Comparison of ENCODE assay signal across 9 cellular contexts in the genomic region with DNA sequence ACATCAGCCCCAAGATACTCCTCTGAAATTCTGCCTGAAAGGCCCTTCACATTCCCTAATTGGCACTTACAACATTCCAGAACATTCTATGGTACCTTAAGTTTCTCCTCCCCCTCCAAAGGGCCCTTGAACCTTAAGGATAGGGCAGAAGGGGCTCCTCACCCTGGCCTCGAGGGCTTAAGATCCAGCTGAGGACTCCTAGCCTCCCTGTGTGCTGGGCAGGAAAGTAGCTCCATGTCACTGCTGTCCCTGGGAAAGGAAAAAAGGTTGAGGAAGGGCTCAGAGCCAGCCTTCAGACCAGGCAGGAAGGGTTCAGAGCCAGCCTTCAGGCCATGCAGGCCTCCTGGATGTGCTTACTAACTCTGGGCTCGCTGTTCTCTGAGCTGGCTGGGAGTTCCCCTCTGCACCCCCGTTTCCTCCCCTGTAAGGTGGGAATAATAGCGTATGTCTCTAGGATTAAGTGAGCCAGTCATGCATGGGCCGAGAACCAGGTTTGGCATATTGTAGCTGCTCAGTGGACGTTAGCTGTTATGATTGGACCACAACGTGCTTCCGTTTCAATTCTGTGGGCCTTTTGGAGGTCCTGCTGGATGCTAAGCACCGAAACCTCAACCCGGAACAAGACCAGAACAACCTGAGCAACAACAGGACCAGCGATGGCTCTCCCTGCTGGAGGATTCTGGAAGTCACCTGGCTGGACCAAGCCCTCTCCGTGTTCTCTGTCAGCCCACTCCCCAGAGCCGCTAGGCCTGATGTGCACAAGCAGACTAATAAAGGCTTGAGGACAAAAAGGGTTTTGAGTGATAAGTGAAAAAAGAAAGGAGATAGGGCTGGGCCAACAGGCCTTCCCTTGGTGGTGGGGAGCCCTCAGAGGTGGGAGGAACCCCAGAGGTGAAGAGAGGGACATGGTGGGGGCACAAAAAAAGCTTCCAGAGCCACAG. TPM values are rescaled to one million over a fixed set of nuclear protein-coding genes. Genes with fewer than 3 reads are reported as not detected.
DNase-seq lines count a peak whose midpoint lies in the region; ATAC-seq and TF ChIP-seq lines count a peak whose summit lies in the region.
"Had no signal": no experiment of that assay in that cellular context is flagged by ENCODE, and none has a peak within 500 bp of the region (broad histone marks: within the 10 kb centered on the region; RNA-seq: fewer than 3 reads in every experiment).

No MANE protein-coding gene starts in this region.

- DNase-seq in Calu3: no peak
- DNase-seq in activated CD8-positive, alpha-beta T cell treated with anti-CD3 and anti-CD28 coated beads, Interleukin-2, amount 10 ng/mL, durations not matched to agents 7 days and 5 days: no peak
- DNase-seq in mucosa of descending colon: peak in 2 of 3 donors; percentile 64 to 75
- no peak for DNase-seq in COLO829 (ENCODE audit: low spot score)
- no peak for DNase-seq in putamen (ENCODE audit: low spot score)
- DNase-seq in pons (ENCODE audit: low spot score): no peak

- TF ChIP-seq CTCF in Calu3 (IDR thresholded peaks at IDR 0.05; ENCODE audit: unreplicated experiment): peak; percentile 19
- no peak for TF ChIP-seq CTCF in mucosa of descending colon (IDR thresholded peaks at IDR 0.05)

- POLR2A ChIA-PET in activated CD8-positive, alpha-beta T cell treated with anti-CD3 and anti-CD28 coated beads, Interleukin-2, amount 10 ng/mL, durations not matched to agents 7 days and 5 days (lab: Charles Lee): interaction anchor here (1.0 to 1.7 kb wide), 2 partner anchors 19 to 70 kb away, joined by 4 to 7 read pairs; a partner anchor contains a TSS

- intact Hi-C loops in Calu3 (cut with micrococcal nuclease; ENCODE audit: unreplicated experiment) (no loop called here), mucosa of descending colon (cut with DNase I, micrococcal nuclease) (no loop called here)

- H3K4me3 Mint-ChIP-seq in Calu3 (ENCODE audit: low read depth, unreplicated experiment): peak overlapping the region; percentile 87
- peak overlapping the region; percentile 48 for H3K4me3 Mint-ChIP-seq in activated CD8-positive, alpha-beta T cell treated with anti-CD3 and anti-CD28 coated beads, Interleukin-2, amount 10 ng/mL, durations not matched to agents 7 days and 5 days

- peaks cover 28% of the 10 kb centered on the region for H3K36me3 Mint-ChIP-seq in Calu3 (ENCODE audit: insufficient read depth, unreplicated experiment)
- peaks cover 11% of the 10 kb centered on the region for H3K36me3 Mint-ChIP-seq in activated CD8-positive, alpha-beta T cell treated with anti-CD3 and anti-CD28 coated beads, Interleukin-2, amount 10 ng/mL, durations not matched to agents 7 days and 5 days (ENCODE audit: low read depth)

- no peaks in the 10 kb centered on the region for H3K36me3 ChIP-seq in mucosa of descending colon (ENCODE audit: low read depth)

- in situ Hi-C loops in GM18951 (cut with MboI; ENCODE audit: low sequenced_read_pairs, unreplicated experiment): loop anchor here (10.0 kb wide), 1 partner anchor 100 kb away; no protein-coding TSS in a partner anchor

- H3K4me3 ChIP-seq in mucosa of descending colon: no peak overlapping the region

- H3K4me1 ChIP-seq in mucosa of descending colon (ENCODE audit: low read depth): peaks cover 21% of the 10 kb centered on the region

- no TSS peak for BruUV-seq in Calu3 (replicated peaks; lab: Mats Ljungman, UMichigan)

- TF ChIP-seq POLR2A in GM18951 (IDR thresholded peaks at IDR 0.05; ENCODE audit: extremely low read depth, insufficient read depth, insufficient read length): peak; percentile 71

- ATAC-seq in HG03064 (IDR thresholded peaks at IDR 0.05; ENCODE audit: low read depth, unreplicated experiment) (peak; percentile 43), mucosa of descending colon (peak; percentile 57)
- no peak for ATAC-seq in activated CD8-positive, alpha-beta T cell treated with anti-CD3 and anti-CD28 coated beads, Interleukin-2, amount 10 ng/mL, durations not matched to agents 7 days and 5 days

- H3K9me3 ChIP-seq in mucosa of descending colon: no peaks in the 10 kb centered on the region

- H3K27me3 Mint-ChIP-seq in Calu3 (ENCODE audit: unreplicated experiment): peaks cover 12% of the 10 kb centered on the region
- H3K27me3 Mint-ChIP-seq in activated CD8-positive, alpha-beta T cell treated with anti-CD3 and anti-CD28 coated beads, Interleukin-2, amount 10 ng/mL, durations not matched to agents 7 days and 5 days (ENCODE audit: low read depth): peaks cover 16% of the 10 kb centered on the region

- H3K4me1 Mint-ChIP-seq in Calu3 (ENCODE audit: low read depth, unreplicated experiment): peaks cover 21% of the 10 kb centered on the region
- peaks cover 38% of the 10 kb centered on the region for H3K4me1 Mint-ChIP-seq in activated CD8-positive, alpha-beta T cell treated with anti-CD3 and anti-CD28 coated beads, Interleukin-2, amount 10 ng/mL, durations not matched to agents 7 days and 5 days (ENCODE audit: low read depth)

- CTCF ChIA-PET in Calu3 (lab: Charles Lee): no interaction called here
- CTCF ChIA-PET in activated CD8-positive, alpha-beta T cell treated with anti-CD3 and anti-CD28 coated beads, Interleukin-2, amount 10 ng/mL, durations not matched to agents 7 days and 5 days (lab: Charles Lee): interaction anchor here (0.7 to 4.4 kb wide), 6 partner anchors 12 to 570 kb away, joined by 3 to 26 read pairs (median 4); no protein-coding TSS in a partner anchor

- H3K9me3 Mint-ChIP-seq in Calu3 (ENCODE audit: low read depth, unreplicated experiment): no peaks in the 10 kb centered on the region
- no peaks in the 10 kb centered on the region for H3K9me3 Mint-ChIP-seq in activated CD8-positive, alpha-beta T cell treated with anti-CD3 and anti-CD28 coated beads, Interleukin-2, amount 10 ng/mL, durations not matched to agents 7 days and 5 days (ENCODE audit: insufficient read depth)

- H3K27ac Mint-ChIP-seq in Calu3 (ENCODE audit: unreplicated experiment): peak overlapping the region; percentile 71
- H3K27ac Mint-ChIP-seq in activated CD8-positive, alpha-beta T cell treated with anti-CD3 and anti-CD28 coated beads, Interleukin-2, amount 10 ng/mL, durations not matched to agents 7 days and 5 days: peak overlapping the region; percentile 95

RNA-seq across cellular contexts. Expression of a gene that starts 1.0 kb away (rescaled TPM):
- total RNA-seq in Calu3 (2022) (8.9 and 14.4 TPM in 2 replicates), mucosa of descending colon (100 to 1,000 TPM in 2 of 3 donors, 10 to 100 TPM in 1; 77.7 to 330 (median 149) TPM)
- total RNA-seq in activated CD8-positive, alpha-beta T cell treated with anti-CD3 and anti-CD28 coated beads, Interleukin-2, amount 10 ng/mL, durations not matched to agents 7 days and 5 days: under 1 TPM; 0.26 to 0.34 TPM
- total RNA-seq: T-helper 1 cell treated with Interleukin-12 subunit alpha and Interleukin-12 subunit beta and Interleukin-4 antibody, amounts not matched to agents 30 ng/mL and 1 ng/mL, for 36 hours had no signal

Comparison
In these comparisons a context has a peak if more than half of its experiments do, and no peak if none do; other contexts are left out.
1. DNase-seq: peak in mucosa of descending colon (2 of 3); none in Calu3 (single experiment), activated CD8-positive, alpha-beta T cell treated with anti-CD3 and anti-CD28 coated beads, Interleukin-2, amount 10 ng/mL, durations not matched to agents 7 days and 5 days (single experiment), COLO829 (single experiment), putamen (single experiment) and pons (single experiment).